In the genomic region with DNA sequence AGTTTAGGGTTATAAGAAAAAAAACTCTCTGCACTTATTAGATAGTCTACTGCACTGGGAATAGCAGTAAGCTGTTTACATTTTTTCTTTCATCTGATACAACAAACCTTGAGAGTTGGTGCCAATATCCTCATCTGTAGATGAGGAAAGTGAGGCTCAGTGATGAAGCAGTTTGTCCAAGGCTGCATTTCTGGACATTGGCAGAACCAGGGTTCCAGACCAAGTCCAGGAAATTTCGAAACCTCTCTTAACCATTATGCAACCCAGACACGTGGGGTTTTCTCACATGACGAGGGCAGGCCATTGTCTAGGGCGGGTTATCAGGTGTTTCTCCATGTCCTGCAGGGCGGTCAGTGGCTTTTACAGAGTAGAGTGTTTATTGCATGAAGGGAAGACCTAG, we compare ENCODE assay signal across 1 cellular context.
TF ChIP-seq lines count a peak whose summit lies in the region.

No MANE protein-coding gene starts in this region.

TF ChIP-seq in IMR-90, 13 proteins besides CTCF, POLR2A, EP300 and RAD21:
- TF ChIP-seq, protein P1, sequence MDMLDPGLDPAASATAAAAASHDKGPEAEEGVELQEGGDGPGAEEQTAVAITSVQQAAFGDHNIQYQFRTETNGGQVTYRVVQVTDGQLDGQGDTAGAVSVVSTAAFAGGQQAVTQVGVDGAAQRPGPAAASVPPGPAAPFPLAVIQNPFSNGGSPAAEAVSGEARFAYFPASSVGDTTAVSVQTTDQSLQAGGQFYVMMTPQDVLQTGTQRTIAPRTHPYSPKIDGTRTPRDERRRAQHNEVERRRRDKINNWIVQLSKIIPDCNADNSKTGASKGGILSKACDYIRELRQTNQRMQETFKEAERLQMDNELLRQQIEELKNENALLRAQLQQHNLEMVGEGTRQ (IDR thresholded peaks at IDR 0.05; ENCODE audit: low read depth, low read length): no peak
- peak; percentile 54 for TF ChIP-seq CEBPB (IDR thresholded peaks at IDR 0.05; ENCODE audit: low read depth, low read length)
